Comparison of ENCODE assay signal across 9 cellular contexts in genomic region chr4:82293304-82293703, GRCh38.
DNase-seq lines count a peak whose midpoint lies in the region; ATAC-seq and TF ChIP-seq lines count a peak whose summit lies in the region.
"Had no signal": no experiment of that assay in that cellular context is flagged by ENCODE, and none has a peak within 500 bp of the region (broad histone marks: within the 10 kb centered on the region; RNA-seq: fewer than 3 reads in every experiment).

No MANE protein-coding gene starts in this region.

- no peaks in the 10 kb centered on the region for H4K20me1 ChIP-seq in DOHH2 (ENCODE audit: control insufficient read depth, insufficient read depth, low read depth, low read length)

- H3K4me1 Mint-ChIP-seq in T-cell = peaks cover 11 to 16% (median 14%) of the 10 kb centered on the region in 3 donors

- H3K9me2 ChIP-seq in DOHH2 (replicated peaks; ENCODE audit: control insufficient read depth, low read length) = no peaks in the 10 kb centered on the region

- H3K27me3 Mint-ChIP-seq in T-cell = no peaks in the 10 kb centered on the region
- H3K27me3 Mint-ChIP-seq: dendritic cell treated with granulocyte-macrophage colony-stimulating factor and Interleukin-4, amounts not matched to agents 40 ng/mL and 50 ng/mL, for 4 days had no signal

- H3K4me3 Mint-ChIP-seq in T-cell = peak overlapping the region in 1 of 3 donors; percentile 2
- H3K4me3 Mint-ChIP-seq: dendritic cell treated with granulocyte-macrophage colony-stimulating factor and Interleukin-4, amounts not matched to agents 40 ng/mL and 50 ng/mL, for 4 days had no signal

- TF ChIP-seq POLR2A in prostate gland (IDR thresholded peaks at IDR 0.05) = no peak

- H3K36me3 Mint-ChIP-seq in T-cell = no peaks in the 10 kb centered on the region

- H3K79me2 ChIP-seq in DOHH2 (ENCODE audit: control insufficient read depth, low read length) = no peaks in the 10 kb centered on the region

- peaks cover 27% of the 10 kb centered on the region for H3F3A ChIP-seq in DOHH2 (ENCODE audit: control insufficient read depth, insufficient read depth)

- DNase-seq in T-cell = no peak
- DNase-seq in prostate gland (ENCODE audit: low spot score) = no peak
- DNase-seq in NCI-H1436 (lab: John Stamatoyannopoulos, UW) = no peak
- DNase-seq in AG08396 (ENCODE audit: low spot score) = no peak
- DNase-seq in NCI-H1105 (lab: John Stamatoyannopoulos, UW) = no peak

- 82% methylated on average over 2 of the region's 2 CpGs for WGBS in prostate gland

- peak overlapping the region; percentile 74 for H3K4me2 ChIP-seq in DOHH2 (ENCODE audit: low read length)

- H3K27ac ChIP-seq in DOHH2 (ENCODE audit: low read depth, low read length) = peak overlapping the region; percentile 88
- H3K27ac ChIP-seq in prostate gland = no peak overlapping the region

- peaks cover 58% of the 10 kb centered on the region for H3K4me1 ChIP-seq in DOHH2 (ENCODE audit: control insufficient read depth, low read length)
- no peaks in the 10 kb centered on the region for H3K4me1 ChIP-seq in prostate gland (replicated peaks)

- intact Hi-C loops in prostate gland (cut with DNase I) = no loop called here

- no peaks in the 10 kb centered on the region for H3K27me3 ChIP-seq in DOHH2 (ENCODE audit: control insufficient read depth, low read length)
- no peaks in the 10 kb centered on the region for H3K27me3 ChIP-seq in prostate gland (replicated peaks; ENCODE audit: insufficient read depth)

- TF ChIP-seq CTCF in DOHH2 (IDR thresholded peaks at IDR 0.05; ENCODE audit: low read depth, low read length, poor library complexity, severe bottlenecking) (no peak), prostate gland (IDR thresholded peaks at IDR 0.05) (no peak)

- H3K36me3 ChIP-seq in DOHH2 (ENCODE audit: control insufficient read depth, low read length) (no peaks in the 10 kb centered on the region; the same call in 1 of the 2 replicates), prostate gland (no peaks in the 10 kb centered on the region)

- H3K9me3 Mint-ChIP-seq in T-cell = no peaks in the 10 kb centered on the region
- H3K9me3 Mint-ChIP-seq: dendritic cell treated with granulocyte-macrophage colony-stimulating factor and Interleukin-4, amounts not matched to agents 40 ng/mL and 50 ng/mL, for 4 days had no signal

- ATAC-seq in GM19395 (IDR thresholded peaks at IDR 0.05; ENCODE audit: unreplicated experiment) (peak; percentile 100), HG03135 (IDR thresholded peaks at IDR 0.05; ENCODE audit: unreplicated experiment) (peak; percentile 99), T-cell (replicated peaks in 1 of 4) (peak; percentile 63 to 93 (median 81))

- no peak overlapping the region for H3K27ac Mint-ChIP-seq in T-cell
- H3K27ac Mint-ChIP-seq: dendritic cell treated with granulocyte-macrophage colony-stimulating factor and Interleukin-4, amounts not matched to agents 40 ng/mL and 50 ng/mL, for 4 days had no signal

- peak overlapping the region; percentile 55 for H3K4me3 ChIP-seq in DOHH2 (ENCODE audit: low read length)
- H3K4me3 ChIP-seq in prostate gland = no peak overlapping the region

- CTCF ChIA-PET in T-cell (lab: Charles Lee) = no interaction called here

- POLR2A ChIA-PET in T-cell (lab: Charles Lee) = no interaction called here

- H3K9me3 ChIP-seq in DOHH2 (ENCODE audit: control insufficient read depth, insufficient read depth, low read length) (no peaks in the 10 kb centered on the region), prostate gland (no peaks in the 10 kb centered on the region)
